ENCODE assay signal across 8 cellular contexts in the genomic region with DNA sequence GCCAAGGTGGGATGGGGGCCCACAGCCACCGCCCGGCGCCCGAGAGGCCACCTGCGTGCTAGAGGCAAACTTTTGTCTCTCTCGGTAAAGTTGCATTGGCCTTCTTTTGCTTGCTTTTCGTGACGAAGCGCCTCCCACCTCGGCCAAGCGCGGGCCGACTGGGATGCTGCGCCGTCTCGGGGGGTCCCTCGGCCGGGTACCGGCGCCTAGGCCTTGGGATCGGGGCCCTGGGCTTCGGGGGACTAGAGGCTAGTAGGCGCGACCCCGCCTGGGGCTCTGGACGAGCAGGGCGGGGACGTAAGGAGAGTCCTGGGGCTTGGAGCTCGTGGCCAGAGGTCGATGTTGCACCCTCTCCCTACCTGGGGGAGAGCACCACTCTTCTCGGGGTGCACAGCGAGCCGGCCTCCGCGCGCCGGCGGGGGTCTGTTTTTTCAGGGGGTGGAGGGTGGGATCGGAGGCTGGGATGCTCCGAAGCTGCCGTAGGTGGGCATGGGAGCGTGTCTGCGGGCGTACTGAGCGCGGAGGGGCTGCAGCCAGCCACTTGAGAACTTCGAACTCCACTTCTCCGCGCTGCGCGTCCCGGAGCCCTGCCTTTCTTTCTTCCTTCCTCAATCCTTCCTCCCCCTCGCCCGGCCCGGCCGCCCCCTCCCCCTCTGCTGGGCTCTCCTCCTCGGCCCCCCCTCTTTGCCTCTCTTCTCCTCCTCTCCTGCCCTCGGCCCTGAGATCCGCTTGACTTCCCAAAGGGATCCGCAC. TPM values are rescaled to one million over a fixed set of nuclear protein-coding genes. Genes with fewer than 3 reads are reported as not detected.
DNase-seq lines count a peak whose midpoint lies in the region; ATAC-seq and TF ChIP-seq lines count a peak whose summit lies in the region.

No MANE protein-coding gene starts in this region.

- H3K9me3 ChIP-seq in HEK293 (ENCODE audit: control insufficient read depth, insufficient read depth, low read depth, low read length) (no peaks in the 10 kb centered on the region), hepatocyte (ENCODE audit: low read depth) (no peaks in the 10 kb centered on the region), Karpas-422 (ENCODE audit: low read length) (no peaks in the 10 kb centered on the region)

- H3K27me3 Mint-ChIP-seq in activated CD8-positive, alpha-beta memory T cell treated with anti-CD3 and anti-CD28 coated beads, Interleukin-2, amount 10 ng/mL, durations not matched to agents 7 days and 5 days, result peaks cover 75% of the 10 kb centered on the region

- no peaks in the 10 kb centered on the region for H3K9me2 ChIP-seq in hepatocyte (replicated peaks; ENCODE audit: insufficient read depth)
- no peaks in the 10 kb centered on the region for H3K9me2 ChIP-seq in Karpas-422 (replicated peaks; ENCODE audit: insufficient read depth, low read length)

- H3K4me3 Mint-ChIP-seq in activated CD8-positive, alpha-beta memory T cell treated with anti-CD3 and anti-CD28 coated beads, Interleukin-2, amount 10 ng/mL, durations not matched to agents 7 days and 5 days, result no peak overlapping the region

- peaks cover 14% of the 10 kb centered on the region for H3K4me1 Mint-ChIP-seq in activated CD8-positive, alpha-beta memory T cell treated with anti-CD3 and anti-CD28 coated beads, Interleukin-2, amount 10 ng/mL, durations not matched to agents 7 days and 5 days

- peaks cover 31% of the 10 kb centered on the region for H3K4me1 ChIP-seq in HEK293 (ENCODE audit: control insufficient read depth, insufficient read depth, low read length)
- H3K4me1 ChIP-seq in hepatocyte (ENCODE audit: insufficient read depth), result peaks cover 35% of the 10 kb centered on the region
- no peaks in the 10 kb centered on the region for H3K4me1 ChIP-seq in Karpas-422 (ENCODE audit: low read length)

- peak; percentile 31 for ATAC-seq in activated CD8-positive, alpha-beta memory T cell treated with anti-CD3 and anti-CD28 coated beads, Interleukin-2, amount 10 ng/mL, durations not matched to agents 7 days and 5 days
- ATAC-seq in HG03045 (IDR thresholded peaks at IDR 0.05; ENCODE audit: unreplicated experiment), result no peak

- no peaks in the 10 kb centered on the region for H3K36me3 ChIP-seq in HEK293 (ENCODE audit: control insufficient read depth in 2 of 2, insufficient read depth in 1 of 2, low read length in 2 of 2)
- no peaks in the 10 kb centered on the region for H3K36me3 ChIP-seq in hepatocyte (replicated peaks; ENCODE audit: insufficient read depth, low read depth)
- H3K36me3 ChIP-seq in Karpas-422 (ENCODE audit: insufficient read depth, low read length), result no peaks in the 10 kb centered on the region

- H3K4me3 ChIP-seq in HEK293 (ENCODE audit: low read depth, low read length), result peak overlapping the region; percentile 69
- peak overlapping the region; percentile 52 for H3K4me3 ChIP-seq in hepatocyte
- no peak overlapping the region for H3K4me3 ChIP-seq in Karpas-422 (ENCODE audit: low read length)

- H4K20me1 ChIP-seq in hepatocyte (ENCODE audit: insufficient read depth, poor library complexity, severe bottlenecking), result no peaks in the 10 kb centered on the region
- no peaks in the 10 kb centered on the region for H4K20me1 ChIP-seq in Karpas-422 (ENCODE audit: insufficient read depth, low read depth, low read length)

- no peaks in the 10 kb centered on the region for H3K36me3 Mint-ChIP-seq in activated CD8-positive, alpha-beta memory T cell treated with anti-CD3 and anti-CD28 coated beads, Interleukin-2, amount 10 ng/mL, durations not matched to agents 7 days and 5 days

- H3K4me2 ChIP-seq in hepatocyte (peak overlapping the region; percentile 80), Karpas-422 (ENCODE audit: low read depth, low read length, poor library complexity, severe bottlenecking) (no peak overlapping the region)

- peaks cover 29% of the 10 kb centered on the region for H3K79me2 ChIP-seq in hepatocyte
- H3K79me2 ChIP-seq in Karpas-422 (ENCODE audit: low read length), result no peaks in the 10 kb centered on the region

- H3K27me3 ChIP-seq in hepatocyte (peaks cover 69% of the 10 kb centered on the region), Karpas-422 (ENCODE audit: low read length) (no peaks in the 10 kb centered on the region)

- DNase-seq in activated CD8-positive, alpha-beta memory T cell treated with anti-CD3 and anti-CD28 coated beads, Interleukin-2, amount 10 ng/mL, durations not matched to agents 7 days and 5 days, result peak; percentile 36
- no peak for DNase-seq in hepatocyte (ENCODE audit: low spot score)
- peak; percentile 20 for DNase-seq in stimulated activated CD8-positive, alpha-beta memory T cell treated with anti-CD3 and anti-CD28 coated beads, Interleukin-4, amount 100 ng/mL, for 48 hours
- no peak for DNase-seq in stimulated activated CD4-positive, alpha-beta T cell treated with anti-CD3 and anti-CD28 coated beads, Interleukin-12 subunit alpha, Interleukin-12 subunit beta, amount 100 ng/mL, for 4 hours
- DNase-seq in Karpas-422, result no peak
- DNase-seq in Ammon's horn (ENCODE audit: low spot score), result no peak

- TF ChIP-seq CTCF in HEK293 (tag by site-specific recombination; IDR thresholded peaks at IDR 0.05), result no peak
- TF ChIP-seq CTCF in hepatocyte (IDR thresholded peaks at IDR 0.05; ENCODE audit: poor library complexity), result no peak

- H2AFZ ChIP-seq in hepatocyte, result peak overlapping the region; percentile 39
- H2AFZ ChIP-seq in Karpas-422 (ENCODE audit: low read length), result no peak overlapping the region

- POLR2A ChIA-PET in HEK293 (lab: Yijun Ruan, JAX), result interaction anchor here (0.7 to 2.4 kb wide), 10 partner anchors 20 to 339 kb away, joined by 3 to 11 read pairs (median 4); no protein-coding TSS in a partner anchor

- no peaks in the 10 kb centered on the region for H3K9me3 Mint-ChIP-seq in activated CD8-positive, alpha-beta memory T cell treated with anti-CD3 and anti-CD28 coated beads, Interleukin-2, amount 10 ng/mL, durations not matched to agents 7 days and 5 days (ENCODE audit: low read depth)

- H3K27ac ChIP-seq in HEK293 (ENCODE audit: extremely low read depth, low read depth, low read length), result peak overlapping the region; percentile 93
- H3K27ac ChIP-seq in hepatocyte, result peak overlapping the region; percentile 92
- no peak overlapping the region for H3K27ac ChIP-seq in Karpas-422 (ENCODE audit: low read length)

- CTCF ChIA-PET in HEK293 (lab: Yijun Ruan, JAX), result interaction anchor here (0.6 to 1.9 kb wide), 19 partner anchors 10 to 1261 kb away, joined by 3 to 6 read pairs (median 4); no protein-coding TSS in a partner anchor
- CTCF ChIA-PET in activated CD8-positive, alpha-beta memory T cell treated with anti-CD3 and anti-CD28 coated beads, Interleukin-2, amount 10 ng/mL, durations not matched to agents 7 days and 5 days (lab: Charles Lee), result interaction anchor here (1.2 kb wide), 1 partner anchor 40 kb away, joined by 4 read pairs; no protein-coding TSS in a partner anchor

- H3K9ac ChIP-seq in Karpas-422 (ENCODE audit: low read length), result no peak overlapping the region

- 2% methylated on average over 23 of the region's 60 CpGs for WGBS in hepatocyte (ENCODE audit: low lambda C conversion rate, missing lambda C conversion rate)

- no peak overlapping the region for H3K27ac Mint-ChIP-seq in activated CD8-positive, alpha-beta memory T cell treated with anti-CD3 and anti-CD28 coated beads, Interleukin-2, amount 10 ng/mL, durations not matched to agents 7 days and 5 days

TF ChIP-seq in HEK293, 187 proteins besides CTCF, POLR2A, EP300 and RAD21 (continues in another document):
- TF ChIP-seq SETDB1 (IDR thresholded peaks at IDR 0.05; ENCODE audit: insufficient read length, low read length) (no peak), MEIS1 (CRISPR knock-in tag; IDR thresholded peaks at IDR 0.05; ENCODE audit: borderline replicate concordance) (no peak), ZNF473 (tag by site-specific recombination; IDR thresholded peaks at IDR 0.05) (no peak), ZNF48 (tag by site-specific recombination; IDR thresholded peaks at IDR 0.05) (no peak), ZNF777 (tag by site-specific recombination; IDR thresholded peaks at IDR 0.05; ENCODE audit: borderline replicate concordance) (0 out of 2 replicates have a peak, but pooled peaks have one; percentile 27), ZBTB26 (tag by site-specific recombination; optimal IDR thresholded peaks at IDR 0.05) (peak; percentile 63), SP2 (tag by site-specific recombination; IDR thresholded peaks at IDR 0.05) (no peak), WT1 (tag by site-specific recombination; IDR thresholded peaks at IDR 0.05) (no peak), ZNF785 (tag by site-specific recombination; IDR thresholded peaks at IDR 0.05) (no peak)
- TF ChIP-seq, protein P1, sequence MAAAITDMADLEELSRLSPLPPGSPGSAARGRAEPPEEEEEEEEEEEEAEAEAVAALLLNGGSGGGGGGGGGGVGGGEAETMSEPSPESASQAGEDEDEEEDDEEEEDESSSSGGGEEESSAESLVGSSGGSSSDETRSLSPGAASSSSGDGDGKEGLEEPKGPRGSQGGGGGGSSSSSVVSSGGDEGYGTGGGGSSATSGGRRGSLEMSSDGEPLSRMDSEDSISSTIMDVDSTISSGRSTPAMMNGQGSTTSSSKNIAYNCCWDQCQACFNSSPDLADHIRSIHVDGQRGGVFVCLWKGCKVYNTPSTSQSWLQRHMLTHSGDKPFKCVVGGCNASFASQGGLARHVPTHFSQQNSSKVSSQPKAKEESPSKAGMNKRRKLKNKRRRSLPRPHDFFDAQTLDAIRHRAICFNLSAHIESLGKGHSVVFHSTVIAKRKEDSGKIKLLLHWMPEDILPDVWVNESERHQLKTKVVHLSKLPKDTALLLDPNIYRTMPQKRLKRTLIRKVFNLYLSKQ (tag by site-specific recombination; IDR thresholded peaks at IDR 0.05; ENCODE audit: borderline replicate concordance), result no peak

RNA-seq across cellular contexts. Expression of gene GLI2, which starts 0.7 kb away (rescaled TPM):
- total RNA-seq in activated CD8-positive, alpha-beta memory T cell treated with anti-CD3 and anti-CD28 coated beads, Interleukin-2, amount 10 ng/mL, durations not matched to agents 7 days and 5 days, result 1 to 10 TPM in 1 of 2 experiments, under 1 TPM in 1; 0.28 to 1.3 TPM
- 3.8 and 5.8 TPM in 2 replicates for total RNA-seq in hepatocyte
- 5.3 and 6.2 TPM in 2 replicates for polyA plus RNA-seq in hepatocyte
- 0.07 TPM in 1 of 2 replicates, not detected in the other for total RNA-seq in Karpas-422 (2014; rRNA removed; shearing (Covaris generic); ENCODE audit: low replicate concordance)

Comparison
In these comparisons a context has a peak if more than half of its experiments do, and no peak if none do; other contexts are left out.
1. DNase-seq: peak in activated CD8-positive, alpha-beta memory T cell treated with anti-CD3 and anti-CD28 coated beads, Interleukin-2, amount 10 ng/mL, durations not matched to agents 7 days and 5 days (single experiment) and stimulated activated CD8-positive, alpha-beta memory T cell treated with anti-CD3 and anti-CD28 coated beads, Interleukin-4, amount 100 ng/mL, for 48 hours (single experiment); none in hepatocyte (single experiment), stimulated activated CD4-positive, alpha-beta T cell treated with anti-CD3 and anti-CD28 coated beads, Interleukin-12 subunit alpha, Interleukin-12 subunit beta, amount 100 ng/mL, for 4 hours (single experiment), Karpas-422 (single experiment) and Ammon's horn (single experiment).